Comparison of ENCODE assay signal across 24 cellular contexts in the genomic region with DNA sequence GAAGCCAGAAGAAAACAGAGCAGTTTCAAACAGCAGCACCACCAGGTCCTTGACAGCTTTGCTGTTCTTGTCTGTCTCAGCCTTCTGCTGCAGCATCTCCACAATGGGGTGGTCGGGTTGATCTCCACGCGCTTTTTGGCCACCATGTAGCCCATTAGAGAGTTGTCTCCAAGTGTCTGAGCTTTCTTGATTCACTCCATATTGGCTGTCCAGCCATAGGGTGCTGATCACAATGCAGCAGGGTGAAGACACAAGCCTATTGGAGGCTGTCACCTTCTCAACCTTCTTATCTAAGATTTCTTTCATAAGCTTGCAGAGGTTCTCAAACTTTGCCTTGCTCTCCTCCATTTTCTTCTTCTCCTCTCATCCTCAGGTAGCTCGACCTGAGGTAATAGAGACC.
"Had no signal": no experiment of that assay in that cellular context is flagged by ENCODE, and none has a peak within 500 bp of the region (broad histone marks: within the 10 kb centered on the region; RNA-seq: fewer than 3 reads in every experiment).

No MANE protein-coding gene starts in this region.

- FAIRE-seq: HTR-8/SVneo had no signal

- H3K4me3 ChIP-seq: MG63 had no signal

- DNase-seq: Karpas-422, KG1, MG63, NCI-H1092, NCI-H1105 treated with DMSO at 0.1 percent for 48 hours, NCI-H1417 treated with DMSO at 0.1 percent for 48 hours, NCI-H146, NCI-H1694 treated with DMSO at 0.1 percent for 48 hours, NCI-H1930, NCI-H2081, NCI-H2171, NCI-H226, NCI-H446, NCI-H510A, NCI-H524 treated with DMSO at 0.1 percent for 48 hours, NCI-H69, NCI-H774, PC-3, SHP77 had no signal

- H3K36me3 ChIP-seq: MG63 had no signal

- H3K36me3 Mint-ChIP-seq: IgD-negative memory B cell had no signal

- H3K27me3 ChIP-seq: MG63 had no signal

- H3K27me3 Mint-ChIP-seq: IgD-negative memory B cell had no signal

- H3K27ac ChIP-seq: HL-60, RWPE1 had no signal

- H3K4me3 Mint-ChIP-seq: IgD-negative memory B cell had no signal

- ATAC-seq: Panc1, PC-3 had no signal

- H3K9me3 Mint-ChIP-seq: IgD-negative memory B cell had no signal

- H3K27ac Mint-ChIP-seq: IgD-negative memory B cell had no signal

- H3K9me3 ChIP-seq: MG63 had no signal

- H3K4me1 Mint-ChIP-seq: IgD-negative memory B cell had no signal
